1 cellular context compared by ENCODE assay signal in the genomic region with DNA sequence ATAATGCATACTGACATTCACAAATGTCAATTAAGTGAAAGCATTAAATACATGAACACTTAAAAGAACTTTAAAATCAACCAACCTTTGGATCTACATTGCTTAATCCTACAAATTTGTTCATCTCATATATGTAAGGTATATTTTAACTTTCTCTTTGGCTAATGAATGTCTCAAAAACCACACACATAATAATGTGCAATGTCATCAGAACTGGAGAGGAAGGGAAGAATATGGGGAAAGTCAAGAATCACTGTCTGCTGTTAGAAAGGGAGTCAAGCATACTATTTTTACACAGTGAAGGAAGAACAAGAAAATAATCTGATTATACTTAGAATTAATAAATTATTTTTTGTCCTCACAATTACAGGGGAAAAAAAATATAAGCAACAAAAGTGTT.
TF ChIP-seq lines count a peak whose summit lies in the region.

No MANE protein-coding gene starts in this region.

TF ChIP-seq in GM12878, 131 proteins besides CTCF, POLR2A, EP300 and RAD21:
- TF ChIP-seq, protein P1, sequence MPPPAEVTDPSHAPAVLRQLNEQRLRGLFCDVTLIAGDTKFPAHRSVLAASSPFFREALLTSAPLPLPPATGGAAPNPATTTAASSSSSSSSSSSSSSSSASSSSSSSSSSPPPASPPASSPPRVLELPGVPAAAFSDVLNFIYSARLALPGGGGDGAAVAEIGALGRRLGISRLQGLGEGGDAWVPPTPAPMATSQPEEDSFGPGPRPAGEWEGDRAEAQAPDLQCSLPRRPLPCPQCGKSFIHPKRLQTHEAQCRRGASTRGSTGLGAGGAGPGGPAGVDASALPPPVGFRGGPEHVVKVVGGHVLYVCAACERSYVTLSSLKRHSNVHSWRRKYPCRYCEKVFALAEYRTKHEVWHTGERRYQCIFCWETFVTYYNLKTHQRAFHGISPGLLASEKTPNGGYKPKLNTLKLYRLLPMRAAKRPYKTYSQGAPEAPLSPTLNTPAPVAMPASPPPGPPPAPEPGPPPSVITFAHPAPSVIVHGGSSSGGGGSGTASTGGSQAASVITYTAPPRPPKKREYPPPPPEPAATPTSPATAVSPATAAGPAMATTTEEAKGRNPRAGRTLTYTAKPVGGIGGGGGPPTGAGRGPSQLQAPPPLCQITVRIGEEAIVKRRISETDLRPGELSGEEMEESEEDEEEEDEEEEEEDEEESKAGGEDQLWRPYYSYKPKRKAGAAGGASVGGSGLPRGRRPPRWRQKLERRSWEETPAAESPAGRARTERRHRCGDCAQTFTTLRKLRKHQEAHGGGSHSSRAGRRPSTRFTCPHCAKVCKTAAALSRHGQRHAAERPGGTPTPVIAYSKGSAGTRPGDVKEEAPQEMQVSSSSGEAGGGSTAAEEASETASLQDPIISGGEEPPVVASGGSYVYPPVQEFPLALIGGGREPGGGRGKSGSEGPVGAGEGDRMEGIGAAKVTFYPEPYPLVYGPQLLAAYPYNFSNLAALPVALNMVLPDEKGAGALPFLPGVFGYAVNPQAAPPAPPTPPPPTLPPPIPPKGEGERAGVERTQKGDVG (CRISPR knock-in tag; IDR thresholded peaks at IDR 0.05), result no peak
- TF ChIP-seq TCF12 (IDR thresholded peaks at IDR 0.05; ENCODE audit: low read depth, low read length) (no peak), MTA2 (IDR thresholded peaks at IDR 0.05; ENCODE audit: low read depth) (no peak), SPI1 (IDR thresholded peaks at IDR 0.05; ENCODE audit: borderline replicate concordance, insufficient read depth, low read depth, low read length) (no peak)
- TF ChIP-seq, protein P2, sequence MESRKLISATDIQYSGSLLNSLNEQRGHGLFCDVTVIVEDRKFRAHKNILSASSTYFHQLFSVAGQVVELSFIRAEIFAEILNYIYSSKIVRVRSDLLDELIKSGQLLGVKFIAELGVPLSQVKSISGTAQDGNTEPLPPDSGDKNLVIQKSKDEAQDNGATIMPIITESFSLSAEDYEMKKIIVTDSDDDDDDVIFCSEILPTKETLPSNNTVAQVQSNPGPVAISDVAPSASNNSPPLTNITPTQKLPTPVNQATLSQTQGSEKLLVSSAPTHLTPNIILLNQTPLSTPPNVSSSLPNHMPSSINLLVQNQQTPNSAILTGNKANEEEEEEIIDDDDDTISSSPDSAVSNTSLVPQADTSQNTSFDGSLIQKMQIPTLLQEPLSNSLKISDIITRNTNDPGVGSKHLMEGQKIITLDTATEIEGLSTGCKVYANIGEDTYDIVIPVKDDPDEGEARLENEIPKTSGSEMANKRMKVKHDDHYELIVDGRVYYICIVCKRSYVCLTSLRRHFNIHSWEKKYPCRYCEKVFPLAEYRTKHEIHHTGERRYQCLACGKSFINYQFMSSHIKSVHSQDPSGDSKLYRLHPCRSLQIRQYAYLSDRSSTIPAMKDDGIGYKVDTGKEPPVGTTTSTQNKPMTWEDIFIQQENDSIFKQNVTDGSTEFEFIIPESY (IDR thresholded peaks at IDR 0.05), result no peak
- TF ChIP-seq, protein P3, sequence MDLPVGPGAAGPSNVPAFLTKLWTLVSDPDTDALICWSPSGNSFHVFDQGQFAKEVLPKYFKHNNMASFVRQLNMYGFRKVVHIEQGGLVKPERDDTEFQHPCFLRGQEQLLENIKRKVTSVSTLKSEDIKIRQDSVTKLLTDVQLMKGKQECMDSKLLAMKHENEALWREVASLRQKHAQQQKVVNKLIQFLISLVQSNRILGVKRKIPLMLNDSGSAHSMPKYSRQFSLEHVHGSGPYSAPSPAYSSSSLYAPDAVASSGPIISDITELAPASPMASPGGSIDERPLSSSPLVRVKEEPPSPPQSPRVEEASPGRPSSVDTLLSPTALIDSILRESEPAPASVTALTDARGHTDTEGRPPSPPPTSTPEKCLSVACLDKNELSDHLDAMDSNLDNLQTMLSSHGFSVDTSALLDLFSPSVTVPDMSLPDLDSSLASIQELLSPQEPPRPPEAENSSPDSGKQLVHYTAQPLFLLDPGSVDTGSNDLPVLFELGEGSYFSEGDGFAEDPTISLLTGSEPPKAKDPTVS (IDR thresholded peaks at IDR 0.05; ENCODE audit: low read depth, low read length), result no peak
